ENCODE assay signal across 13 cellular contexts in genomic region chr1:204076891-204077290, GRCh38. TPM values are rescaled to one million over a fixed set of nuclear protein-coding genes. Genes with fewer than 3 reads are reported as not detected.
DNase-seq lines count a peak whose midpoint lies in the region; ATAC-seq and TF ChIP-seq lines count a peak whose summit lies in the region.
"Had no signal": no experiment of that assay in that cellular context is flagged by ENCODE, and none has a peak within 500 bp of the region (broad histone marks: within the 10 kb centered on the region; RNA-seq: fewer than 3 reads in every experiment).

No MANE protein-coding gene starts in this region.

- intact Hi-C loops in Caco-2 (cut with micrococcal nuclease; ENCODE audit: unreplicated experiment) = no loop called here
- intact Hi-C loops in Panc1 (cut with micrococcal nuclease; ENCODE audit: unreplicated experiment) = loop anchor here (5.0 kb wide), 1 partner anchor 45 kb away; no protein-coding TSS in a partner anchor
- intact Hi-C loops in sigmoid colon (cut with DNase I) = no loop called here

- no peak overlapping the region for H3K4me3 Mint-ChIP-seq in Caco-2 (ENCODE audit: unreplicated experiment)

- TF ChIP-seq CTCF in Caco-2 (IDR thresholded peaks at IDR 0.05; ENCODE audit: insufficient read depth in 1 of 2, low read depth in 1 of 2, low read length in 1 of 2, severe bottlenecking in 1 of 2, unreplicated experiment in 1 of 2) (no peak), Panc1 (IDR thresholded peaks at IDR 0.05) (no peak), hepatocyte (IDR thresholded peaks at IDR 0.05; ENCODE audit: poor library complexity) (no peak), sigmoid colon (IDR thresholded peaks at IDR 0.05) (no peak)

- peak overlapping the region; percentile 58 for H3K27ac Mint-ChIP-seq in Caco-2 (ENCODE audit: unreplicated experiment)

- BruUV-seq in Caco-2 (replicated peaks; lab: Mats Ljungman, UMichigan) (no TSS peak), Panc1 (replicated peaks; lab: Mats Ljungman, UMichigan) (no TSS peak)

- H4K20me1 ChIP-seq in hepatocyte (ENCODE audit: insufficient read depth, poor library complexity, severe bottlenecking) = no peaks in the 10 kb centered on the region

- H3K4me1 ChIP-seq in Caco-2 = peaks cover 41% of the 10 kb centered on the region
- peaks cover 59% of the 10 kb centered on the region for H3K4me1 ChIP-seq in Panc1 (ENCODE audit: control insufficient read depth, insufficient read depth, low read length)
- H3K4me1 ChIP-seq in hepatocyte (ENCODE audit: insufficient read depth) = peaks cover 49% of the 10 kb centered on the region
- peaks cover 0 to 70% (median 67%) of the 10 kb centered on the region in 4 donors for H3K4me1 ChIP-seq in sigmoid colon

- no peak overlapping the region for H3K4me3 ChIP-seq in Caco-2 (ENCODE audit: low read depth, low read length)
- no peak overlapping the region for H3K4me3 ChIP-seq in Panc1 (ENCODE audit: low read depth in 2 of 2, low read length in 2 of 2)
- no peak overlapping the region for H3K4me3 ChIP-seq in hepatocyte
- H3K4me3 ChIP-seq in sigmoid colon = no peak overlapping the region
- H3K4me3 ChIP-seq: SK-N-MC had no signal

- no peak for TF ChIP-seq POLR2A in sigmoid colon (IDR thresholded peaks at IDR 0.05)

- in situ Hi-C loops in Panc1 (cut with HindIII; ENCODE audit: low pct_unique_long_range_greater_than_20kb, low sequenced_read_pairs) = no loop called here
- in situ Hi-C loops in ACHN (cut with HindIII; ENCODE audit: low pct_ligation_motif_present, low pct_unique_long_range_greater_than_20kb, low sequenced_read_pairs) = no loop called here

- H3K27ac ChIP-seq in Panc1 (ENCODE audit: low read length) (peak overlapping the region; percentile 29; the same call in 1 of the 2 replicates), hepatocyte (peak overlapping the region; percentile 89), sigmoid colon (peak overlapping the region in 3 of 4 donors; percentile 18 to 96 (median 95))
- H3K27ac ChIP-seq: SK-N-MC had no signal

- H3K9me3 Mint-ChIP-seq in Caco-2 (ENCODE audit: unreplicated experiment) = no peaks in the 10 kb centered on the region

- no peak for TF ChIP-seq EP300 in sigmoid colon (IDR thresholded peaks at IDR 0.05)

- POLR2A ChIA-PET in Caco-2 (lab: Charles Lee) (no interaction called here), Panc1 (lab: Charles Lee) (no interaction called here)

- H3K9me2 ChIP-seq in hepatocyte (replicated peaks; ENCODE audit: insufficient read depth) = no peaks in the 10 kb centered on the region

- H3K4me2 ChIP-seq in hepatocyte = peak overlapping the region; percentile 93

- H3K36me3 ChIP-seq in Caco-2 (ENCODE audit: control insufficient read depth, insufficient read depth, low read length) (no peaks in the 10 kb centered on the region; the same call in 1 of the 2 replicates), Panc1 (ENCODE audit: control insufficient read depth, insufficient read depth, low read length) (no peaks in the 10 kb centered on the region; the same call in 1 of the 2 replicates), hepatocyte (replicated peaks; ENCODE audit: insufficient read depth, low read depth) (no peaks in the 10 kb centered on the region), sigmoid colon (no peaks in the 10 kb centered on the region)

- H3K79me2 ChIP-seq in hepatocyte = peaks cover 77% of the 10 kb centered on the region

- no peaks in the 10 kb centered on the region for H3K27me3 Mint-ChIP-seq in Caco-2 (ENCODE audit: insufficient read depth, unreplicated experiment)

- H3K36me3 Mint-ChIP-seq in Caco-2 (ENCODE audit: insufficient read depth, unreplicated experiment) = peaks cover 5% of the 10 kb centered on the region

- H3K27me3 ChIP-seq in Caco-2 (replicated peaks; ENCODE audit: control insufficient read depth, insufficient read depth, low read length) (no peaks in the 10 kb centered on the region), Panc1 (ENCODE audit: control insufficient read depth, insufficient read depth, low read length) (no peaks in the 10 kb centered on the region), hepatocyte (no peaks in the 10 kb centered on the region), sigmoid colon (no peaks in the 10 kb centered on the region)

- H3K4me1 Mint-ChIP-seq in Caco-2 (ENCODE audit: low read depth, unreplicated experiment) = peaks cover 25% of the 10 kb centered on the region

- 86% methylated on average over 1 of the region's 1 CpG for WGBS in hepatocyte (ENCODE audit: low lambda C conversion rate, missing lambda C conversion rate)
- 91 to 92% methylated on average over 1 of the region's 1 CpG for WGBS in sigmoid colon, 2 donors

- H3K9me3 ChIP-seq in Caco-2 (no peaks in the 10 kb centered on the region), Panc1 (ENCODE audit: control insufficient read depth, insufficient read depth, low read depth, low read length) (no peaks in the 10 kb centered on the region), hepatocyte (ENCODE audit: low read depth) (no peaks in the 10 kb centered on the region), sigmoid colon (no peaks in the 10 kb centered on the region)

- DNase-seq in Caco-2 (no peak), Panc1 (ENCODE audit: low read depth, low spot score) (no peak), hepatocyte (ENCODE audit: low spot score) (no peak), sigmoid colon (no peak), ACHN (no peak), cerebellar nuclear complex (lab: John Stamatoyannopoulos, UW) (no peak)
- DNase-seq: activated CD4-positive, alpha-beta T cell treated with anti-CD3 and anti-CD28 coated beads, Interleukin-2, amount 50 U/mL, for 1 hour; activated T-cell treated with anti-CD3 and anti-CD28 coated beads, Interleukin-2, amount 50 U/mL, for 1 hour; glutamatergic neuron; NCI-H1105 had no signal

- CTCF ChIA-PET in Caco-2 (lab: Charles Lee) = no interaction called here
- CTCF ChIA-PET in Panc1 (lab: Charles Lee) = no interaction called here

- ATAC-seq in Panc1 = no peak
- ATAC-seq in GM19395 (IDR thresholded peaks at IDR 0.05; ENCODE audit: unreplicated experiment) = no peak
- no peak for ATAC-seq in HG03039 (IDR thresholded peaks at IDR 0.05; ENCODE audit: unreplicated experiment)

- H2AFZ ChIP-seq in hepatocyte = no peak overlapping the region

RNA-seq across cellular contexts. Expression of gene SOX13, which starts 4.0 kb away (rescaled TPM):
- total RNA-seq in Caco-2 (2022) (31.5 and 34.5 TPM in 2 replicates), Panc1 (2021; ENCODE audit: unreplicated experiment) (53.0 TPM), hepatocyte (11.5 and 11.9 TPM in 2 replicates), sigmoid colon (10 to 100 TPM; 28.5 to 58.4 (median 30.0) TPM)
- 60.8 TPM for polyA plus RNA-seq in Panc1 (2012; ENCODE audit: insufficient read length)
- polyA plus RNA-seq in hepatocyte (22.3 and 24.6 TPM in 2 replicates), sigmoid colon (10 to 100 TPM in 1 of 3 donors, 1 to 10 TPM in 2; 9.6 to 15.5 (median 9.7) TPM)

Comparison
In these comparisons a context has a peak if more than half of its experiments do, and no peak if none do; other contexts are left out.
1. H3K27ac ChIP-seq: peak in every context shown above with its lines; median percentile 95 in sigmoid colon; 89 in hepatocyte; 29 in Panc1.